Comparison of ENCODE assay signal across 27 cellular contexts in genomic region chr17:9230861-9231260, GRCh38.
"Had no signal": no experiment of that assay in that cellular context is flagged by ENCODE, and none has a peak within 500 bp of the region (broad histone marks: within the 10 kb centered on the region; RNA-seq: fewer than 3 reads in every experiment).

No MANE protein-coding gene starts in this region.

- H3K4me3 Mint-ChIP-seq: activated CD8-positive, alpha-beta memory T cell treated with anti-CD3 and anti-CD28 coated beads, Interleukin-2, amount 10 ng/mL, durations not matched to agents 7 days and 5 days; activated naive CD8-positive, alpha-beta T cell treated with anti-CD3 and anti-CD28 coated beads, Interleukin-2, amount 50 U/mL, for 24 hours; activated T-cell treated with anti-CD3 and anti-CD28 coated beads, Interleukin-2, amount 50 U/mL, for 24 hours; activated T-helper 1 cell treated with anti-CD3 and anti-CD28 coated beads, Interleukin-12 subunit alpha, Interleukin-12 subunit beta, Interleukin-2, Interleukin-4 antibody, amounts not matched to agents 30 ng/mL and 10 ng/mL and 1 ng/mL, durations not matched to agents 14 hours and 24 hours and 36 hours; brain; T-helper 17 cell; WTC11 had no signal

- DNase-seq: activated CD4-positive, alpha-beta T cell treated with anti-CD3 and anti-CD28 coated beads for 48 hours; activated CD4-positive, alpha-beta T cell treated with anti-CD3 and anti-CD28 coated beads, Interleukin-2, amount 50 U/mL, for 4 hours; activated CD4-positive, CD25-positive, alpha-beta regulatory T cell treated with anti-CD3 and anti-CD28 coated beads, Interleukin-2, amount 50 U/mL, for 72 hours; activated CD8-positive, alpha-beta memory T cell treated with anti-CD3 and anti-CD28 coated beads, Interleukin-2, amount 10 ng/mL, durations not matched to agents 7 days and 5 days; activated effector memory CD4-positive, alpha-beta T cell treated with Interleukin-2 at 50 U/mL for 16 hours; activated naive CD4-positive, alpha-beta T cell treated with Interleukin-2 at 50 U/mL for 16 hours; activated naive CD8-positive, alpha-beta T cell treated with anti-CD3 and anti-CD28 coated beads, Interleukin-2, amount 50 U/mL, for 24 hours; activated T-cell treated with anti-CD3 and anti-CD28 coated beads, Interleukin-2, amount 50 U/mL, for 24 hours; amniotic stem cell; KG1; NCI-H1048; NCI-H146; NCI-H187 treated with DMSO at 0.1 percent for 48 hours; NCI-H2081 treated with DMSO at 0.1 percent for 48 hours; NCI-H446; NCI-H524; Peyer's patch; Right ventricle myocardium superior; SJCRH30; T-helper 17 cell; T-helper 9 cell had no signal

- H3K27me3 Mint-ChIP-seq: brain, T-helper 17 cell had no signal

- H3K36me3 Mint-ChIP-seq: activated CD8-positive, alpha-beta memory T cell treated with anti-CD3 and anti-CD28 coated beads, Interleukin-2, amount 10 ng/mL, durations not matched to agents 7 days and 5 days; activated naive CD4-positive, alpha-beta T cell treated with anti-CD3 and anti-CD28 coated beads, Interleukin-2, amount 50 U/mL, for 72 hours; brain; WTC11 had no signal

- H3K9me3 Mint-ChIP-seq: activated naive CD4-positive, alpha-beta T cell treated with anti-CD3 and anti-CD28 coated beads, Interleukin-2, amount 50 U/mL, for 72 hours; activated naive CD8-positive, alpha-beta T cell treated with anti-CD3 and anti-CD28 coated beads, Interleukin-2, amount 50 U/mL, for 24 hours; activated T-cell treated with anti-CD3 and anti-CD28 coated beads, Interleukin-2, amount 50 U/mL, for 24 hours; activated T-helper 1 cell treated with anti-CD3 and anti-CD28 coated beads, Interleukin-12 subunit alpha, Interleukin-12 subunit beta, Interleukin-2, Interleukin-4 antibody, amounts not matched to agents 30 ng/mL and 10 ng/mL and 1 ng/mL, durations not matched to agents 14 hours and 24 hours and 36 hours; brain; WTC11 had no signal

- ATAC-seq: activated CD8-positive, alpha-beta memory T cell treated with anti-CD3 and anti-CD28 coated beads, Interleukin-2, amount 10 ng/mL, durations not matched to agents 7 days and 5 days; activated naive CD4-positive, alpha-beta T cell treated with anti-CD3 and anti-CD28 coated beads, Interleukin-2, amount 50 U/mL, for 72 hours; activated naive CD8-positive, alpha-beta T cell treated with anti-CD3 and anti-CD28 coated beads, Interleukin-2, amount 50 U/mL, for 24 hours; T-helper 17 cell; WTC11 had no signal

- H3K27ac Mint-ChIP-seq: activated CD8-positive, alpha-beta memory T cell treated with anti-CD3 and anti-CD28 coated beads, Interleukin-2, amount 10 ng/mL, durations not matched to agents 7 days and 5 days; activated naive CD4-positive, alpha-beta T cell treated with anti-CD3 and anti-CD28 coated beads, Interleukin-2, amount 50 U/mL, for 72 hours; activated naive CD8-positive, alpha-beta T cell treated with anti-CD3 and anti-CD28 coated beads, Interleukin-2, amount 50 U/mL, for 24 hours; activated T-cell treated with anti-CD3 and anti-CD28 coated beads, Interleukin-2, amount 50 U/mL, for 24 hours; activated T-helper 1 cell treated with anti-CD3 and anti-CD28 coated beads, Interleukin-12 subunit alpha, Interleukin-12 subunit beta, Interleukin-2, Interleukin-4 antibody, amounts not matched to agents 30 ng/mL and 10 ng/mL and 1 ng/mL, durations not matched to agents 14 hours and 24 hours and 36 hours; T-helper 17 cell; WTC11 had no signal

- H3K9me3 ChIP-seq: ascending aorta, Peyer's patch, SJCRH30 had no signal

- H3K4me3 ChIP-seq: ascending aorta, Peyer's patch, SJCRH30 had no signal

- H3K4me1 Mint-ChIP-seq: activated CD8-positive, alpha-beta memory T cell treated with anti-CD3 and anti-CD28 coated beads, Interleukin-2, amount 10 ng/mL, durations not matched to agents 7 days and 5 days; brain; T-helper 17 cell; WTC11 had no signal

- H3K4me1 ChIP-seq: Peyer's patch had no signal

- H3K27me3 ChIP-seq: ascending aorta, Peyer's patch, SJCRH30 had no signal

- H3K27ac ChIP-seq: Peyer's patch, RWPE1, SJCRH30 had no signal

- H3K36me3 ChIP-seq: ascending aorta, Peyer's patch, SJCRH30 had no signal
